Comparison of ENCODE assay signal across 9 cellular contexts in genomic region chr12:123427036-123427769, GRCh38. TPM values are rescaled to one million over a fixed set of nuclear protein-coding genes. Genes with fewer than 3 reads are reported as not detected.
DNase-seq lines count a peak whose midpoint lies in the region; ATAC-seq, FAIRE-seq and TF ChIP-seq lines count a peak whose summit lies in the region.
"Had no signal": no experiment of that assay in that cellular context is flagged by ENCODE, and none has a peak within 500 bp of the region (broad histone marks: within the 10 kb centered on the region; RNA-seq: fewer than 3 reads in every experiment).

No MANE protein-coding gene starts in this region.

- POLR2A ChIA-PET in CD8-positive, alpha-beta T cell (lab: Charles Lee), result interaction anchor here (0.8 to 1.5 kb wide), 4 partner anchors 8 to 32 kb away, joined by 3 read pairs; partner anchors contain the start of gene SNRNP35
- POLR2A ChIA-PET in activated CD8-positive, alpha-beta T cell treated with anti-CD3 and anti-CD28 coated beads for 36 hours (lab: Charles Lee), result interaction anchor here (0.6 to 2.8 kb wide), 9 partner anchors 8 to 62 kb away, joined by 3 to 7 read pairs (median 4); partner anchors contain the start of gene SNRNP35

- H3K27ac Mint-ChIP-seq in CD8-positive, alpha-beta T cell, result peak overlapping the region; percentile 32
- peak overlapping the region; percentile 84 for H3K27ac Mint-ChIP-seq in activated CD8-positive, alpha-beta T cell treated with anti-CD3 and anti-CD28 coated beads for 36 hours

- TF ChIP-seq CTCF in CD8-positive, alpha-beta T cell (IDR thresholded peaks at IDR 0.05), result no peak
- no peak for TF ChIP-seq CTCF in activated CD8-positive, alpha-beta T cell treated with anti-CD3 and anti-CD28 coated beads for 36 hours (IDR thresholded peaks at IDR 0.05)

- intact Hi-C loops in CD8-positive, alpha-beta T cell (cut with DNase I, micrococcal nuclease), result no loop called here
- intact Hi-C loops in activated CD8-positive, alpha-beta T cell treated with anti-CD3 and anti-CD28 coated beads for 36 hours (cut with micrococcal nuclease), result no loop called here

- H3K27me3 Mint-ChIP-seq in CD8-positive, alpha-beta T cell (ENCODE audit: low read depth), result no peaks in the 10 kb centered on the region
- no peaks in the 10 kb centered on the region for H3K27me3 Mint-ChIP-seq in activated CD8-positive, alpha-beta T cell treated with anti-CD3 and anti-CD28 coated beads for 36 hours

- H3K4me3 ChIP-seq in CD8-positive, alpha-beta T cell (ENCODE audit: low read depth, low read length), result no peak overlapping the region

- peak; percentile 82 for ATAC-seq in CD8-positive, alpha-beta T cell
- ATAC-seq in HG03045 (IDR thresholded peaks at IDR 0.05; ENCODE audit: unreplicated experiment), result peak; percentile 91
- ATAC-seq in activated CD8-positive, alpha-beta T cell treated with anti-CD3 and anti-CD28 coated beads for 36 hours, result peak; percentile 73

- peaks cover 23% of the 10 kb centered on the region for H3K4me1 Mint-ChIP-seq in CD8-positive, alpha-beta T cell (ENCODE audit: low read depth)
- H3K4me1 Mint-ChIP-seq in activated CD8-positive, alpha-beta T cell treated with anti-CD3 and anti-CD28 coated beads for 36 hours (ENCODE audit: low read depth), result peaks cover 26% of the 10 kb centered on the region

- no peaks in the 10 kb centered on the region for H3K9me3 ChIP-seq in CD8-positive, alpha-beta T cell (ENCODE audit: low read length)

- CTCF ChIA-PET in CD8-positive, alpha-beta T cell (lab: Charles Lee), result no interaction called here
- CTCF ChIA-PET in activated CD8-positive, alpha-beta T cell treated with anti-CD3 and anti-CD28 coated beads for 36 hours (lab: Charles Lee), result interaction anchor here (0.8 to 1.7 kb wide), 3 partner anchors 43 to 62 kb away, joined by 3 to 4 read pairs (median 3); partner anchors contain the start of gene KMT5A

- no peaks in the 10 kb centered on the region for H3K9me3 Mint-ChIP-seq in CD8-positive, alpha-beta T cell
- H3K9me3 Mint-ChIP-seq in activated CD8-positive, alpha-beta T cell treated with anti-CD3 and anti-CD28 coated beads for 36 hours, result no peaks in the 10 kb centered on the region

- H3K4me3 Mint-ChIP-seq in CD8-positive, alpha-beta T cell, result no peak overlapping the region
- no peak overlapping the region for H3K4me3 Mint-ChIP-seq in activated CD8-positive, alpha-beta T cell treated with anti-CD3 and anti-CD28 coated beads for 36 hours

- H3K4me1 ChIP-seq in CD8-positive, alpha-beta T cell (ENCODE audit: insufficient read depth, low read length), result peaks cover 8% of the 10 kb centered on the region

- H3K27ac ChIP-seq in CD8-positive, alpha-beta T cell (ENCODE audit: low read depth, low read length), result peak overlapping the region; percentile 18

- H3K36me3 Mint-ChIP-seq in CD8-positive, alpha-beta T cell, result peaks cover 43% of the 10 kb centered on the region
- peaks cover 44% of the 10 kb centered on the region for H3K36me3 Mint-ChIP-seq in activated CD8-positive, alpha-beta T cell treated with anti-CD3 and anti-CD28 coated beads for 36 hours (ENCODE audit: low read depth)

- peaks cover 7% of the 10 kb centered on the region for H3K36me3 ChIP-seq in CD8-positive, alpha-beta T cell (ENCODE audit: insufficient read depth, low read length)

- no peaks in the 10 kb centered on the region for H3K27me3 ChIP-seq in CD8-positive, alpha-beta T cell (ENCODE audit: insufficient read depth, low read length)

- peak in 1 of 7 experiments; percentile 45 for DNase-seq in CD8-positive, alpha-beta T cell
- DNase-seq in GM19239 (ENCODE audit: insufficient read length, low spot score) (peak; percentile 81), NCI-H2081 (lab: John Stamatoyannopoulos, UW) (no peak), T1000 (lab: John Stamatoyannopoulos, UW) (no peak)
- peak; percentile 55 for DNase-seq in activated CD8-positive, alpha-beta T cell treated with anti-CD3 and anti-CD28 coated beads for 36 hours
- no peak for DNase-seq in effector CD8-positive, alpha-beta T cell (lab: John Stamatoyannopoulos, UW)
- DNase-seq in activated CD8-positive, alpha-beta memory T cell treated with anti-CD3 and anti-CD28 coated beads for 24 hours, result no peak
- DNase-seq: amniotic stem cell had no signal

- peak; percentile 99 for FAIRE-seq in GM19239 (lab: Jason Lieb, UNC)

RNA-seq across cellular contexts. Expression of gene RILPL2, which starts 9.3 kb away (rescaled TPM):
- total RNA-seq in CD8-positive, alpha-beta T cell, result 1 to 10 TPM; 3.4 to 3.6 TPM
- total RNA-seq in activated CD8-positive, alpha-beta T cell treated with anti-CD3 and anti-CD28 coated beads for 36 hours, result 1 to 10 TPM; 9.0 to 9.3 TPM

RNA-seq across cellular contexts. Expression of gene SNRNP35, which starts 30.7 kb away (rescaled TPM):
- total RNA-seq in CD8-positive, alpha-beta T cell, result 10 to 100 TPM; 24.9 to 27.4 TPM
- 10 to 100 TPM; 18.4 to 25.4 TPM for total RNA-seq in activated CD8-positive, alpha-beta T cell treated with anti-CD3 and anti-CD28 coated beads for 36 hours

RNA-seq across cellular contexts. Expression of gene KMT5A, which starts 43.3 kb away (rescaled TPM):
- total RNA-seq in CD8-positive, alpha-beta T cell, result 10 to 100 TPM; 24.6 to 25.4 TPM
- total RNA-seq in activated CD8-positive, alpha-beta T cell treated with anti-CD3 and anti-CD28 coated beads for 36 hours, result 10 to 100 TPM; 35.9 to 38.2 TPM

Comparison
In these comparisons a context has a peak if more than half of its experiments do, and no peak if none do; other contexts are left out.
1. DNase-seq: peak in GM19239 (single experiment) and activated CD8-positive, alpha-beta T cell treated with anti-CD3 and anti-CD28 coated beads for 36 hours (single experiment); none in effector CD8-positive, alpha-beta T cell (single experiment), NCI-H2081 (0 of 2), activated CD8-positive, alpha-beta memory T cell treated with anti-CD3 and anti-CD28 coated beads for 24 hours (single experiment) and T1000 (single experiment).
2. Peak in every context shown above with its lines, with median percentiles within 50 percentile points of each other: ATAC-seq.